In the genomic region with DNA sequence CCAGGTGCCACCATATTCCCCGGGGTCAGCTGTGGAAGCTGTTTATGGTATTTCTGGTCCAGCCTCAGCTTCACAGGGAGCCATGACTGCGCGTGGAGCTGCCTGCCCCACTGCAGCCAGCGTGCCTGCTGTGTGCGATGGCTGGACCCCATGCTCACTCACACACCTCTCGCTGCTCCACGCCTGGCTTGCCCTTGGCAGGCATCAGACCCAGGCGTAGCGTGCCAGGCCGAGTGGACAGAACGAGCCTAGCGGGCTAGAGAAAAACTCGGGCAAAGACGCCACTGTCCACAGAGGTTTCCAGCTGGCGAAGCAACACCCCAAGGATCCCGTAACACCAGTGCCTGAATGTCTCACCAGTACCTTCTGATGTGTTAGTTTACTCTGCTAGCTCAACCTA, we compare ENCODE assay signal across 25 cellular contexts.
"Had no signal": no experiment of that assay in that cellular context is flagged by ENCODE, and none has a peak within 500 bp of the region (broad histone marks: within the 10 kb centered on the region; RNA-seq: fewer than 3 reads in every experiment).

No MANE protein-coding gene starts in this region.

- H3K4me3 ChIP-seq: breast epithelium, MG63 had no signal

- FAIRE-seq: RCC 7860 had no signal

- H3K4me3 Mint-ChIP-seq: activated CD4-positive, alpha-beta T cell treated with anti-CD3 and anti-CD28 coated beads for 36 hours; activated CD8-positive, alpha-beta T cell treated with anti-CD3 and anti-CD28 coated beads for 36 hours; activated naive CD4-positive, alpha-beta T cell treated with anti-CD3 and anti-CD28 coated beads, Interleukin-2, amount 50 U/mL, for 24 hours; T-cell had no signal

- H3K36me3 ChIP-seq: breast epithelium, MG63 had no signal

- H3K9ac ChIP-seq: KMS-11 had no signal

- H3K27me3 ChIP-seq: breast epithelium, MG63 had no signal

- DNase-seq: activated CD4-positive, alpha-beta T cell treated with anti-CD3 and anti-CD28 coated beads for 36 hours; activated CD8-positive, alpha-beta memory T cell treated with anti-CD3 and anti-CD28 coated beads, Interleukin-2, amount 50 U/mL, for 4 hours; activated CD8-positive, alpha-beta T cell treated with anti-CD3 and anti-CD28 coated beads for 36 hours; activated effector memory CD4-positive, alpha-beta T cell treated with Interleukin-2 at 50 U/mL for 16 hours; activated naive CD4-positive, alpha-beta T cell; activated T-cell treated with anti-CD3 and anti-CD28 coated beads, Interleukin-2, amount 50 U/mL, for 1 hour; aorta; caudate nucleus; MG63; MV-4-11; NCI-H1092 treated with DMSO at 0.1 percent for 48 hours; NCI-H1417 treated with DMSO at 0.1 percent for 48 hours; NCI-H1694 treated with DMSO at 0.1 percent for 48 hours; NCI-H2029 treated with DMSO at 0.1 percent for 48 hours; NCI-H345; NCI-H510A; NCI-H69; PC-3; SHP77 treated with DMSO at 0.1 percent for 48 hours; T-cell had no signal

- H3K9me3 Mint-ChIP-seq: activated CD8-positive, alpha-beta T cell treated with anti-CD3 and anti-CD28 coated beads for 36 hours; activated naive CD4-positive, alpha-beta T cell treated with anti-CD3 and anti-CD28 coated beads, Interleukin-2, amount 50 U/mL, for 24 hours; T-cell had no signal

- H3K4me2 ChIP-seq: KMS-11 had no signal

- ATAC-seq: activated CD4-positive, alpha-beta T cell treated with anti-CD3 and anti-CD28 coated beads for 36 hours; activated CD8-positive, alpha-beta T cell treated with anti-CD3 and anti-CD28 coated beads for 36 hours; PC-3; T-cell had no signal

- H3K4me1 ChIP-seq: breast epithelium had no signal

- H3K27me3 Mint-ChIP-seq: activated CD4-positive, alpha-beta T cell treated with anti-CD3 and anti-CD28 coated beads for 36 hours; activated CD8-positive, alpha-beta T cell treated with anti-CD3 and anti-CD28 coated beads for 36 hours; activated naive CD4-positive, alpha-beta T cell treated with anti-CD3 and anti-CD28 coated beads, Interleukin-2, amount 50 U/mL, for 24 hours; T-cell had no signal

- H3K27ac ChIP-seq: breast epithelium, KMS-11, VCaP had no signal

- H3K9me3 ChIP-seq: breast epithelium, MG63 had no signal

- H3K27ac Mint-ChIP-seq: activated CD4-positive, alpha-beta T cell treated with anti-CD3 and anti-CD28 coated beads for 36 hours; activated CD8-positive, alpha-beta T cell treated with anti-CD3 and anti-CD28 coated beads for 36 hours; activated naive CD4-positive, alpha-beta T cell treated with anti-CD3 and anti-CD28 coated beads, Interleukin-2, amount 50 U/mL, for 24 hours; T-cell had no signal
